ENCODE assay signal across 16 cellular contexts in the genomic region with DNA sequence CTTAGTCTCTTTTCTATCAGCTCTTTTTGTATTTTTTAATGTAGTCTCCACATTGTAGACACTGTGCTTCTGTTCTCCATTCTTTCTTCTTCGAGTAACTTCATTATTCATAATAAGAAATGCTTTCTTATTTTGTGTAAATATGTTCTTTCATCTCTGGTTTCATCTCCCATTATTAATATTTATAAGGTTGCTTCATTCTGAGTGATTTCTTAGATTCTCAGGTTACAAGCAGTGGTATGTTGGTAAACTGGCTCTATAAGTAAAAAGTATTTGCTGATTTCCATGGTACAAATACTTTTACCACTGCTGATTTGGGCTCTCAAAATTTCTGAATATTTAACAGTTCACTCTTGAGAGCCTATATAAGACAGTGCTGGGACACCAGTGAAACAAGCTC.
"Had no signal": no experiment of that assay in that cellular context is flagged by ENCODE, and none has a peak within 500 bp of the region (broad histone marks: within the 10 kb centered on the region; RNA-seq: fewer than 3 reads in every experiment).

No MANE protein-coding gene starts in this region.

- H3K27ac Mint-ChIP-seq: stimulated activated naive B cell treated with anti-CD40 and anti-IgM and Interleukin-4, amounts not matched to agents 10 μg/mL and 1 μg/mL and 100 μg/mL, for 72 hours had no signal

- DNase-seq: activated CD4-positive, alpha-beta T cell treated with anti-CD3 and anti-CD28 coated beads, Interleukin-2, amount 50 U/mL, for 1 hour; activated CD4-positive, CD25-positive, alpha-beta regulatory T cell; activated CD8-positive, alpha-beta memory T cell treated with anti-CD3 and anti-CD28 coated beads, Interleukin-2, amount 50 U/mL, for 48 hours; esophagus squamous epithelium; foreskin keratinocyte; head of caudate nucleus; mucosa of descending colon; nucleus accumbens; right lobe of liver; spleen; stimulated activated CD4-positive, alpha-beta T cell treated with anti-CD3 and anti-CD28 coated beads, Interleukin-1b, Interleukin-23, amount 100 ng/mL, for 48 hours; stimulated activated naive B cell treated with anti-CD40 and anti-IgM and Interleukin-4, amounts not matched to agents 10 μg/mL and 1 μg/mL and 100 μg/mL, for 72 hours had no signal

- H3K9me3 ChIP-seq: esophagus squamous epithelium, mucosa of descending colon, prostate gland, right lobe of liver, spleen had no signal

- H3K27me3 ChIP-seq: esophagus squamous epithelium, foreskin keratinocyte, right lobe of liver, spleen had no signal

- ATAC-seq: foreskin keratinocyte; natural killer cell treated with Interleukin-12 subunit alpha and Interleukin-12 subunit beta and Interleukin-15 and Interleukin-18, amount 100 ng/mL, for 72 hours; right lobe of liver; SK-N-SH treated with all-trans-retinoic acid at 6 μM for 48 hours; stimulated activated naive B cell treated with anti-CD40 and anti-IgM and Interleukin-4, amounts not matched to agents 10 μg/mL and 1 μg/mL and 100 μg/mL, for 72 hours had no signal

- H3K4me1 ChIP-seq: foreskin keratinocyte, prostate gland, right lobe of liver, spleen had no signal

- H3K4me1 Mint-ChIP-seq: stimulated activated naive B cell treated with anti-CD40 and anti-IgM and Interleukin-4, amounts not matched to agents 10 μg/mL and 1 μg/mL and 100 μg/mL, for 72 hours had no signal

- H3K4me3 Mint-ChIP-seq: activated naive CD4-positive, alpha-beta T cell treated with anti-CD3 and anti-CD28 coated beads, Interleukin-2, amount 50 U/mL, for 24 hours; natural killer cell treated with Interleukin-12 subunit alpha and Interleukin-12 subunit beta and Interleukin-15 and Interleukin-18, amount 100 ng/mL, for 72 hours; stimulated activated naive B cell treated with anti-CD40 and anti-IgM and Interleukin-4, amounts not matched to agents 10 μg/mL and 1 μg/mL and 100 μg/mL, for 72 hours had no signal

- H3K36me3 ChIP-seq: esophagus squamous epithelium, prostate gland, right lobe of liver had no signal

- H3K27ac ChIP-seq: esophagus squamous epithelium, foreskin keratinocyte, prostate gland, right lobe of liver had no signal

- H3K9me3 Mint-ChIP-seq: natural killer cell treated with Interleukin-12 subunit alpha and Interleukin-12 subunit beta and Interleukin-15 and Interleukin-18, amount 100 ng/mL, for 72 hours; stimulated activated naive B cell treated with anti-CD40 and anti-IgM and Interleukin-4, amounts not matched to agents 10 μg/mL and 1 μg/mL and 100 μg/mL, for 72 hours had no signal

- H3K27me3 Mint-ChIP-seq: activated naive CD4-positive, alpha-beta T cell treated with anti-CD3 and anti-CD28 coated beads, Interleukin-2, amount 50 U/mL, for 24 hours; natural killer cell treated with Interleukin-12 subunit alpha and Interleukin-12 subunit beta and Interleukin-15 and Interleukin-18, amount 100 ng/mL, for 72 hours; stimulated activated naive B cell treated with anti-CD40 and anti-IgM and Interleukin-4, amounts not matched to agents 10 μg/mL and 1 μg/mL and 100 μg/mL, for 72 hours had no signal

- H3K4me3 ChIP-seq: esophagus squamous epithelium, mucosa of descending colon, prostate gland, right lobe of liver, spleen had no signal
